In genomic region chr10:73858013-73858708, GRCh38 we compare ENCODE assay signal across 11 cellular contexts. TPM values are rescaled to one million over a fixed set of nuclear protein-coding genes. Genes with fewer than 3 reads are reported as not detected.
DNase-seq lines count a peak whose midpoint lies in the region; ATAC-seq and TF ChIP-seq lines count a peak whose summit lies in the region.
"Had no signal": no experiment of that assay in that cellular context is flagged by ENCODE, and none has a peak within 500 bp of the region (broad histone marks: within the 10 kb centered on the region; RNA-seq: fewer than 3 reads in every experiment).

No MANE protein-coding gene starts in this region.

- TF ChIP-seq POLR2A in vagina (IDR thresholded peaks at IDR 0.05) (no peak), gastrocnemius medialis (IDR thresholded peaks at IDR 0.05) (no peak)

- TF ChIP-seq CTCF in ascending aorta (IDR thresholded peaks at IDR 0.05): no peak
- no peak for TF ChIP-seq CTCF in vagina (IDR thresholded peaks at IDR 0.05)
- TF ChIP-seq CTCF in gastrocnemius medialis (IDR thresholded peaks at IDR 0.05 in 4 of 5, conservative IDR thresholded peaks at IDR 0.05 in 1 of 5): no peak

- intact Hi-C loops in ascending aorta (cut with DNase I) (no loop called here), vagina (cut with DNase I) (no loop called here), gastrocnemius medialis (cut with DNase I; ENCODE audit: low total_unique reads) (no loop called here)

- no peak overlapping the region for H3K27ac ChIP-seq in CD4-positive, CD25-positive, alpha-beta regulatory T cell (ENCODE audit: insufficient read depth, low read length, poor library complexity, severe bottlenecking)
- H3K27ac ChIP-seq in ascending aorta (peak overlapping the region; percentile 94), vagina (no peak overlapping the region), gastrocnemius medialis (peak overlapping the region in 1 of 4 donors; percentile 27)
- H3K27ac ChIP-seq: C4-2B had no signal

- H3K4me3 Mint-ChIP-seq in CD4-positive, CD25-positive, alpha-beta regulatory T cell: peak overlapping the region in 2 of 4 donors; percentile 29
- H3K4me3 Mint-ChIP-seq in naive thymus-derived CD8-positive, alpha-beta T cell: peak overlapping the region in 7 of 10 donors; percentile 30 to 75 (median 61)

- in situ Hi-C loops in gastrocnemius medialis (cut with MboI; ENCODE audit: low sequenced_read_pairs in 4 of 4): no loop called here

- peaks cover 74% of the 10 kb centered on the region for H3K36me3 ChIP-seq in CD4-positive, CD25-positive, alpha-beta regulatory T cell (ENCODE audit: control insufficient read depth, insufficient read depth, low read length)
- peaks cover 18 to 35% of the 10 kb centered on the region in 2 donors for H3K36me3 ChIP-seq in ascending aorta
- peaks cover 0 to 24% of the 10 kb centered on the region in 2 donors for H3K36me3 ChIP-seq in vagina
- H3K36me3 ChIP-seq in gastrocnemius medialis: no peaks in the 10 kb centered on the region

- POLR2A ChIA-PET in naive thymus-derived CD8-positive, alpha-beta T cell (lab: Charles Lee): interaction anchor here (1.2 to 5.5 kb wide), 6 partner anchors 8 to 85 kb away, joined by 3 to 46 read pairs (median 4); partner anchors contain the start of gene CAMK2G

- peak overlapping the region; percentile 48 to 88 (median 81) for H3K27ac Mint-ChIP-seq in CD4-positive, CD25-positive, alpha-beta regulatory T cell
- H3K27ac Mint-ChIP-seq in naive thymus-derived CD8-positive, alpha-beta T cell: peak overlapping the region; percentile 74 to 94 (median 90)

- H3K9me3 ChIP-seq in CD4-positive, CD25-positive, alpha-beta regulatory T cell (ENCODE audit: control insufficient read depth in 2 of 2, low read length in 2 of 2): no peaks in the 10 kb centered on the region
- H3K9me3 ChIP-seq in ascending aorta (no peaks in the 10 kb centered on the region), vagina (no peaks in the 10 kb centered on the region), gastrocnemius medialis (no peaks in the 10 kb centered on the region)

- H3K27me3 Mint-ChIP-seq in CD4-positive, CD25-positive, alpha-beta regulatory T cell: no peaks in the 10 kb centered on the region
- no peaks in the 10 kb centered on the region for H3K27me3 Mint-ChIP-seq in naive thymus-derived CD8-positive, alpha-beta T cell

- peaks cover 46% of the 10 kb centered on the region for H3K36me3 Mint-ChIP-seq in CD4-positive, CD25-positive, alpha-beta regulatory T cell
- H3K36me3 Mint-ChIP-seq in naive thymus-derived CD8-positive, alpha-beta T cell: peaks cover 0 to 56% (median 17%) of the 10 kb centered on the region in 3 donors

- H3K27me3 ChIP-seq in CD4-positive, CD25-positive, alpha-beta regulatory T cell (ENCODE audit: control insufficient read depth, insufficient read depth, low read length): no peaks in the 10 kb centered on the region
- H3K27me3 ChIP-seq in ascending aorta: no peaks in the 10 kb centered on the region
- H3K27me3 ChIP-seq in vagina: no peaks in the 10 kb centered on the region
- H3K27me3 ChIP-seq in gastrocnemius medialis: no peaks in the 10 kb centered on the region

- no peaks in the 10 kb centered on the region for H3K9me3 Mint-ChIP-seq in CD4-positive, CD25-positive, alpha-beta regulatory T cell
- H3K9me3 Mint-ChIP-seq in naive thymus-derived CD8-positive, alpha-beta T cell: no peaks in the 10 kb centered on the region

- peaks cover 52% of the 10 kb centered on the region for H3K4me1 ChIP-seq in CD4-positive, CD25-positive, alpha-beta regulatory T cell (ENCODE audit: control insufficient read depth, insufficient read depth, low read length, poor library complexity, severe bottlenecking)
- peaks cover 24 to 56% of the 10 kb centered on the region in 2 donors for H3K4me1 ChIP-seq in ascending aorta
- peaks cover 55% of the 10 kb centered on the region for H3K4me1 ChIP-seq in vagina
- H3K4me1 ChIP-seq in gastrocnemius medialis: peaks cover 43 to 51% of the 10 kb centered on the region in 2 donors

- no peak for DNase-seq in CD4-positive, CD25-positive, alpha-beta regulatory T cell
- DNase-seq in HCEC 1CT (peak; percentile 28), ascending aorta (ENCODE audit: low spot score in 2 of 2) (no peak), vagina (ENCODE audit: extremely low spot score in 2 of 2) (no peak), gastrocnemius medialis (no peak), SW 1271 (lab: John Stamatoyannopoulos, UW) (no peak)
- DNase-seq in naive thymus-derived CD8-positive, alpha-beta T cell: no peak
- DNase-seq: activated CD4-positive, alpha-beta T cell treated with anti-CD3 and anti-CD28 coated beads for 1 hour; GDM1 had no signal

- H3K4me1 Mint-ChIP-seq in CD4-positive, CD25-positive, alpha-beta regulatory T cell: peaks cover 8 to 74% (median 45%) of the 10 kb centered on the region in 4 donors
- H3K4me1 Mint-ChIP-seq in naive thymus-derived CD8-positive, alpha-beta T cell: peaks cover 28 to 90% (median 78%) of the 10 kb centered on the region in 4 donors

- ATAC-seq in CD4-positive, CD25-positive, alpha-beta regulatory T cell (ENCODE audit: low read depth in 2 of 2): no peak
- ATAC-seq in naive thymus-derived CD8-positive, alpha-beta T cell: no peak
- ATAC-seq in GM19397 (IDR thresholded peaks at IDR 0.05; ENCODE audit: unreplicated experiment): no peak
- no peak for ATAC-seq in gastrocnemius medialis

- no peak overlapping the region for H3K4me3 ChIP-seq in CD4-positive, CD25-positive, alpha-beta regulatory T cell (ENCODE audit: low read depth, low read length)
- H3K4me3 ChIP-seq in ascending aorta (peak overlapping the region in 1 of 2 donors; percentile 7), vagina (no peak overlapping the region), gastrocnemius medialis (no peak overlapping the region)

RNA-seq across cellular contexts. Expression of gene CAMK2G, which starts 16.2 kb away (rescaled TPM):
- 58.8 TPM for total RNA-seq in CD4-positive, CD25-positive, alpha-beta regulatory T cell
- polyA plus RNA-seq in CD4-positive, CD25-positive, alpha-beta regulatory T cell: 1 to 10 TPM; 4.3 to 5.3 (median 4.7) TPM
- total RNA-seq in ascending aorta: 60.3 TPM
- total RNA-seq in naive thymus-derived CD8-positive, alpha-beta T cell: 10 to 100 TPM; 60.4 to 61.7 TPM
- polyA plus RNA-seq in naive thymus-derived CD8-positive, alpha-beta T cell: 1 to 10 TPM; 4.6 to 6.7 (median 5.1) TPM
- total RNA-seq in vagina: 48.9 TPM
- 10 to 100 TPM; 48.6 to 67.5 (median 51.7) TPM for total RNA-seq in gastrocnemius medialis

RNA-seq across cellular contexts. Expression of gene NDST2, which starts 46.8 kb away (rescaled TPM):
- total RNA-seq in CD4-positive, CD25-positive, alpha-beta regulatory T cell: 74.4 TPM
- 10 to 100 TPM; 20.6 to 28.5 (median 24.6) TPM for polyA plus RNA-seq in CD4-positive, CD25-positive, alpha-beta regulatory T cell
- total RNA-seq in ascending aorta (130 TPM), vagina (52.8 TPM), gastrocnemius medialis (10 to 100 TPM in 1 of 4 donors, 1 to 10 TPM in 3; 7.8 to 21.7 (median 9.2) TPM)
- total RNA-seq in naive thymus-derived CD8-positive, alpha-beta T cell: 100 to 1,000 TPM; 101 to 112 TPM
- polyA plus RNA-seq in naive thymus-derived CD8-positive, alpha-beta T cell: 10 to 100 TPM; 13.4 to 34.3 (median 24.5) TPM

RNA-seq across cellular contexts. Expression of gene PLAU, which starts 52.8 kb away (rescaled TPM):
- 0.35 TPM for total RNA-seq in CD4-positive, CD25-positive, alpha-beta regulatory T cell
- not detected for polyA plus RNA-seq in CD4-positive, CD25-positive, alpha-beta regulatory T cell
- total RNA-seq in ascending aorta: 1.5 TPM
- under 1 TPM; 0.26 to 0.30 TPM for total RNA-seq in naive thymus-derived CD8-positive, alpha-beta T cell
- polyA plus RNA-seq in naive thymus-derived CD8-positive, alpha-beta T cell: not detected
- 18.2 TPM for total RNA-seq in vagina
- 1 to 10 TPM in 3 of 4 donors, under 1 TPM in 1; 0.83 to 5.0 (median 2.3) TPM for total RNA-seq in gastrocnemius medialis

Comparison
In these comparisons a context has a peak if more than half of its experiments do, and no peak if none do; other contexts are left out.
1. H3K27ac ChIP-seq: peak in ascending aorta (2 of 2); none in CD4-positive, CD25-positive, alpha-beta regulatory T cell (single experiment) and vagina (single experiment).